19 cellular contexts compared by ENCODE assay signal in the genomic region with DNA sequence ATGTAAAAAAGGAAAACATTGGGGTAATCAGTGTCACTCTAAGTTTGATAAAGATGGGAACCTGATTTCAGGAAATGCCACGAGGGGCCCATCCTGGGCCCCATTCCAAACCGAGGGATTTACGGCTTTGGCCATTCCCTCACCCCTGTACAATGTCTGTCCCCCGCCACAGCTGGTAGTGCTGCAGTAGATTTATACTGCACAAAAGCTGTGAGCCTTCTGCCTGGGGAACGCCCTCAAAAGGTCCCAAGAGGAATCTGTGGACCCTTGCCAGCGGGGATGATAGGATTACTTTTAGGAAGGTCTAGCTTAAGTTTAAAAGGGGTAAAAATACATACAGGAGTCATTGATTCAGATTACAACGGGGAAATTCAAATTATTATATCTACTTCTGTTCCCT.
"Had no signal": no experiment of that assay in that cellular context is flagged by ENCODE, and none has a peak within 500 bp of the region (broad histone marks: within the 10 kb centered on the region; RNA-seq: fewer than 3 reads in every experiment).

No MANE protein-coding gene starts in this region.

- H3K27ac Mint-ChIP-seq: activated CD4-positive, alpha-beta T cell treated with anti-CD3 and anti-CD28 coated beads, Interleukin-2, amount 10 ng/mL, durations not matched to agents 24 days and 14 days; activated CD8-positive, alpha-beta T cell treated with anti-CD3 and anti-CD28 coated beads for 36 hours; activated naive CD8-positive, alpha-beta T cell treated with anti-CD3 and anti-CD28 coated beads for 36 hours; activated T-helper 17 cell treated with anti-CD3 and anti-CD28 coated beads, Interleukin-2, amount 50 U/mL, for 72 hours; natural killer cell; stimulated activated memory B cell treated with anti-CD40 and anti-IgM and Interleukin-4, amounts not matched to agents 10 μg/mL and 1 μg/mL and 100 μg/mL, for 72 hours had no signal

- H3K27me3 ChIP-seq: left lung, upper lobe of right lung had no signal

- H3K36me3 Mint-ChIP-seq: activated naive CD8-positive, alpha-beta T cell treated with anti-CD3 and anti-CD28 coated beads for 36 hours; natural killer cell; stimulated activated memory B cell treated with anti-CD40 and anti-IgM and Interleukin-4, amounts not matched to agents 10 μg/mL and 1 μg/mL and 100 μg/mL, for 72 hours had no signal

- H3K27ac ChIP-seq: left lung, psoas muscle, upper lobe of right lung had no signal

- H3K36me3 ChIP-seq: left lung, upper lobe of right lung had no signal

- H3K4me1 ChIP-seq: left lung, psoas muscle, upper lobe of right lung had no signal

- H3K27me3 Mint-ChIP-seq: activated CD4-positive, alpha-beta T cell treated with anti-CD3 and anti-CD28 coated beads, Interleukin-2, amount 10 ng/mL, durations not matched to agents 24 days and 14 days; activated CD8-positive, alpha-beta T cell treated with anti-CD3 and anti-CD28 coated beads for 36 hours; stimulated activated memory B cell treated with anti-CD40 and anti-IgM and Interleukin-4, amounts not matched to agents 10 μg/mL and 1 μg/mL and 100 μg/mL, for 72 hours had no signal

- DNase-seq: activated CD4-positive, alpha-beta T cell treated with anti-CD3 and anti-CD28 coated beads, Interleukin-2, amount 10 ng/mL, durations not matched to agents 24 days and 14 days; activated CD4-positive, CD25-positive, alpha-beta regulatory T cell; activated CD8-positive, alpha-beta T cell treated with anti-CD3 and anti-CD28 coated beads for 36 hours; activated naive CD4-positive, alpha-beta T cell; activated naive CD8-positive, alpha-beta T cell treated with anti-CD3 and anti-CD28 coated beads for 36 hours; activated T-cell treated with anti-CD3 and anti-CD28 coated beads, Interleukin-2, amount 50 U/mL, for 1 hour; amniotic stem cell; hypothalamus; islet precursor cell; left lung; natural killer cell; nucleus accumbens; psoas muscle; stimulated activated CD4-positive, alpha-beta T cell treated with anti-CD3 and anti-CD28 coated beads, Interleukin-4, amount 100 ng/mL, for 24 hours; T-helper 1 cell; T-helper 9 cell; upper lobe of right lung had no signal

- H3K9me3 ChIP-seq: psoas muscle, upper lobe of right lung had no signal

- H3K4me1 Mint-ChIP-seq: activated CD4-positive, alpha-beta T cell treated with anti-CD3 and anti-CD28 coated beads, Interleukin-2, amount 10 ng/mL, durations not matched to agents 24 days and 14 days; activated naive CD8-positive, alpha-beta T cell treated with anti-CD3 and anti-CD28 coated beads for 36 hours; activated T-helper 17 cell treated with anti-CD3 and anti-CD28 coated beads, Interleukin-2, amount 50 U/mL, for 72 hours; natural killer cell; stimulated activated memory B cell treated with anti-CD40 and anti-IgM and Interleukin-4, amounts not matched to agents 10 μg/mL and 1 μg/mL and 100 μg/mL, for 72 hours had no signal

- H3K9me3 Mint-ChIP-seq: activated T-helper 17 cell treated with anti-CD3 and anti-CD28 coated beads, Interleukin-2, amount 50 U/mL, for 72 hours had no signal

- H3K4me3 Mint-ChIP-seq: activated CD4-positive, alpha-beta T cell treated with anti-CD3 and anti-CD28 coated beads, Interleukin-2, amount 10 ng/mL, durations not matched to agents 24 days and 14 days; activated CD8-positive, alpha-beta T cell treated with anti-CD3 and anti-CD28 coated beads for 36 hours; activated naive CD8-positive, alpha-beta T cell treated with anti-CD3 and anti-CD28 coated beads for 36 hours; activated T-helper 17 cell treated with anti-CD3 and anti-CD28 coated beads, Interleukin-2, amount 50 U/mL, for 72 hours; natural killer cell; stimulated activated memory B cell treated with anti-CD40 and anti-IgM and Interleukin-4, amounts not matched to agents 10 μg/mL and 1 μg/mL and 100 μg/mL, for 72 hours had no signal

- H3K4me3 ChIP-seq: left lung, psoas muscle, upper lobe of right lung had no signal
